In genomic region chr17:45298546-45299285, GRCh38 we compare ENCODE assay signal across 8 cellular contexts. TPM values are rescaled to one million over a fixed set of nuclear protein-coding genes. Genes with fewer than 3 reads are reported as not detected.
DNase-seq lines count a peak whose midpoint lies in the region; ATAC-seq and TF ChIP-seq lines count a peak whose summit lies in the region.

No MANE protein-coding gene starts in this region.

- H3K36me3 ChIP-seq in upper lobe of left lung (no peaks in the 10 kb centered on the region), H7 (replicated peaks; ENCODE audit: control insufficient read depth, insufficient read depth, low read length) (no peaks in the 10 kb centered on the region)

- no peak for DNase-seq in activated naive CD4-positive, alpha-beta T cell treated with anti-CD3 and anti-CD28 coated beads, Interleukin-2, amount 50 U/mL, for 72 hours (ENCODE audit: low spot score in 2 of 2)
- DNase-seq in activated naive CD4-positive, alpha-beta T cell treated with anti-CD3 and anti-CD28 coated beads for 36 hours = no peak
- DNase-seq in WTC11 (ENCODE audit: low spot score) = no peak
- no peak for DNase-seq in upper lobe of left lung
- DNase-seq in omental fat pad (ENCODE audit: low spot score) = no peak
- no peak for DNase-seq in H7

- no peak overlapping the region for H3K4me3 Mint-ChIP-seq in activated naive CD4-positive, alpha-beta T cell treated with anti-CD3 and anti-CD28 coated beads for 36 hours
- no peak overlapping the region for H3K4me3 Mint-ChIP-seq in WTC11

- no peaks in the 10 kb centered on the region for H3K27me3 Mint-ChIP-seq in activated naive CD4-positive, alpha-beta T cell treated with anti-CD3 and anti-CD28 coated beads for 36 hours (ENCODE audit: low read depth)
- no peaks in the 10 kb centered on the region for H3K27me3 Mint-ChIP-seq in WTC11 (ENCODE audit: low read depth)

- H3K36me3 Mint-ChIP-seq in activated naive CD4-positive, alpha-beta T cell treated with anti-CD3 and anti-CD28 coated beads, Interleukin-2, amount 50 U/mL, for 72 hours = peaks cover 0 to 35% of the 10 kb centered on the region in 2 donors
- H3K36me3 Mint-ChIP-seq in activated naive CD4-positive, alpha-beta T cell treated with anti-CD3 and anti-CD28 coated beads for 36 hours (ENCODE audit: low read depth) = peaks cover 23% of the 10 kb centered on the region
- H3K36me3 Mint-ChIP-seq in WTC11 = no peaks in the 10 kb centered on the region

- peaks cover 70 to 88% (median 72%) of the 10 kb centered on the region in 4 donors for H3K4me1 ChIP-seq in upper lobe of left lung

- H3K27me3 ChIP-seq in layer of hippocampus (ENCODE audit: control insufficient read depth, insufficient read depth, low read length) = no peaks in the 10 kb centered on the region
- H3K27me3 ChIP-seq in upper lobe of left lung = no peaks in the 10 kb centered on the region
- H3K27me3 ChIP-seq in H7 (ENCODE audit: control insufficient read depth, insufficient read depth, low read length) = no peaks in the 10 kb centered on the region

- peaks cover 0 to 3% of the 10 kb centered on the region in 2 donors for H3K9me3 Mint-ChIP-seq in activated naive CD4-positive, alpha-beta T cell treated with anti-CD3 and anti-CD28 coated beads, Interleukin-2, amount 50 U/mL, for 72 hours
- no peaks in the 10 kb centered on the region for H3K9me3 Mint-ChIP-seq in activated naive CD4-positive, alpha-beta T cell treated with anti-CD3 and anti-CD28 coated beads for 36 hours
- H3K9me3 Mint-ChIP-seq in WTC11 = no peaks in the 10 kb centered on the region

- H3K4me3 ChIP-seq in upper lobe of left lung (no peak overlapping the region), H7 (ENCODE audit: insufficient read depth, low read depth, low read length) (no peak overlapping the region)

- H3K9me3 ChIP-seq in upper lobe of left lung = no peaks in the 10 kb centered on the region

- peaks cover 82% of the 10 kb centered on the region for H3K4me1 Mint-ChIP-seq in activated naive CD4-positive, alpha-beta T cell treated with anti-CD3 and anti-CD28 coated beads for 36 hours (ENCODE audit: low read depth)
- no peaks in the 10 kb centered on the region for H3K4me1 Mint-ChIP-seq in WTC11

- CTCF ChIA-PET in activated naive CD4-positive, alpha-beta T cell treated with anti-CD3 and anti-CD28 coated beads for 36 hours (lab: Charles Lee) = interaction anchor here (0.6 to 1.0 kb wide), 4 partner anchors 21 to 83 kb away, joined by 3 to 4 read pairs (median 3); no protein-coding TSS in a partner anchor
- CTCF ChIA-PET in WTC11 (lab: Charles Lee) = interaction anchor here (1.0 to 1.2 kb wide), 2 partner anchors 21 to 66 kb away, joined by 3 to 6 read pairs; no protein-coding TSS in a partner anchor

- TF ChIP-seq POLR2A in upper lobe of left lung (IDR thresholded peaks at IDR 0.05) = no peak

- intact Hi-C loops in activated naive CD4-positive, alpha-beta T cell treated with anti-CD3 and anti-CD28 coated beads for 36 hours (cut with micrococcal nuclease) = no loop called here

- TF ChIP-seq CTCF in WTC11 (IDR thresholded peaks at IDR 0.05) = no peak
- TF ChIP-seq CTCF in upper lobe of left lung (IDR thresholded peaks at IDR 0.05) = no peak
- no peak for TF ChIP-seq CTCF in omental fat pad (IDR thresholded peaks at IDR 0.05)

- peak; percentile 11 to 20 for ATAC-seq in activated naive CD4-positive, alpha-beta T cell treated with anti-CD3 and anti-CD28 coated beads, Interleukin-2, amount 50 U/mL, for 72 hours
- ATAC-seq in WTC11 = no peak
- ATAC-seq in upper lobe of left lung (ENCODE audit: low FRiP score in 2 of 2) = no peak
- ATAC-seq in omental fat pad (ENCODE audit: low FRiP score) = no peak
- no peak for ATAC-seq in HG02981 (IDR thresholded peaks at IDR 0.05; ENCODE audit: unreplicated experiment)

- WGBS in upper lobe of left lung, 2 donors = 88 to 94% methylated on average over 8 of the region's 8 CpGs

- H3K27ac ChIP-seq in layer of hippocampus (ENCODE audit: low read depth, low read length) (peak overlapping the region; percentile 1), upper lobe of left lung (peak overlapping the region; percentile 2 to 42 (median 32))

- H3K27ac Mint-ChIP-seq in activated naive CD4-positive, alpha-beta T cell treated with anti-CD3 and anti-CD28 coated beads, Interleukin-2, amount 50 U/mL, for 72 hours = peak overlapping the region; percentile 2 to 19
- no peak overlapping the region for H3K27ac Mint-ChIP-seq in activated naive CD4-positive, alpha-beta T cell treated with anti-CD3 and anti-CD28 coated beads for 36 hours
- H3K27ac Mint-ChIP-seq in WTC11 = peak overlapping the region; percentile 31

- POLR2A ChIA-PET in WTC11 (lab: Charles Lee) = interaction anchor here (0.8 kb wide), 1 partner anchor 19 kb away, joined by 3 read pairs; no protein-coding TSS in a partner anchor

- no peak for TF ChIP-seq EP300 in upper lobe of left lung (IDR thresholded peaks at IDR 0.05)

TF ChIP-seq in WTC11, 78 proteins besides CTCF, POLR2A, EP300 and RAD21 (continues in another document):
- no peak for TF ChIP-seq ARID4B (CRISPR knock-in tag; IDR thresholded peaks at IDR 0.05; ENCODE audit: borderline replicate concordance)
- TF ChIP-seq FOXK1 (CRISPR knock-in tag; IDR thresholded peaks at IDR 0.05) = no peak
- no peak for TF ChIP-seq MLX (CRISPR knock-in tag; IDR thresholded peaks at IDR 0.05)
- TF ChIP-seq ZNF317 (CRISPR knock-in tag; IDR thresholded peaks at IDR 0.05; ENCODE audit: borderline replicate concordance, low read depth) = no peak
- TF ChIP-seq MAX (CRISPR knock-in tag; IDR thresholded peaks at IDR 0.05) = no peak

RNA-seq across cellular contexts. Expression of gene MAP3K14, which starts 18.1 kb away (rescaled TPM):
- total RNA-seq in activated naive CD4-positive, alpha-beta T cell treated with anti-CD3 and anti-CD28 coated beads, Interleukin-2, amount 50 U/mL, for 72 hours = 10 to 100 TPM; 38.4 to 54.4 TPM
- 10 to 100 TPM; 45.5 to 52.0 TPM for total RNA-seq in activated naive CD4-positive, alpha-beta T cell treated with anti-CD3 and anti-CD28 coated beads for 36 hours
- 3.3 to 4.0 TPM (median 3.8 TPM) in 3 replicates for total RNA-seq in WTC11 (2021)
- total RNA-seq in upper lobe of left lung = 10 to 100 TPM; 11.4 to 17.8 (median 13.5) TPM
- total RNA-seq in omental fat pad = 10 to 100 TPM in 2 of 4 donors, 1 to 10 TPM in 2; 5.4 to 15.9 (median 12.6) TPM
- 1.6 TPM in 2 replicates for total RNA-seq in H7 (2014; rRNA removed; shearing (Covaris generic))

RNA-seq across cellular contexts. Expression of gene SPATA32, which starts 36.8 kb away (rescaled TPM):
- under 1 TPM; 0.37 to 0.50 TPM for total RNA-seq in activated naive CD4-positive, alpha-beta T cell treated with anti-CD3 and anti-CD28 coated beads, Interleukin-2, amount 50 U/mL, for 72 hours
- under 1 TPM in 1 of 2 experiments, not detected in 1; 0.12 TPM for total RNA-seq in activated naive CD4-positive, alpha-beta T cell treated with anti-CD3 and anti-CD28 coated beads for 36 hours
- total RNA-seq in WTC11 (2021) (0.14 to 0.15 TPM in 2 of 3 replicates, not detected in the other), upper lobe of left lung (under 1 TPM in 1 of 6 donors, not detected in 5; 0.20 TPM), omental fat pad (under 1 TPM in 1 of 4 donors, not detected in 3; 0.65 TPM)
- total RNA-seq in H7 (2014; rRNA removed; shearing (Covaris generic)) = 0.24 TPM in 1 of 2 replicates, not detected in the other

Comparison
In these comparisons a context has a peak if more than half of its experiments do, and no peak if none do; other contexts are left out.
1. ATAC-seq: peak in activated naive CD4-positive, alpha-beta T cell treated with anti-CD3 and anti-CD28 coated beads, Interleukin-2, amount 50 U/mL, for 72 hours (2 of 2); none in WTC11 (single experiment), upper lobe of left lung (0 of 2), omental fat pad (single experiment) and HG02981 (single experiment).